In genomic region chr2:109383505-109384307, GRCh38 we compare ENCODE assay signal across 17 cellular contexts.
A peak's percentile ranks its signal among the peaks of the same experiment; 100 is the strongest.
DNase-seq lines count a peak whose midpoint lies in the region; ATAC-seq and TF ChIP-seq lines count a peak whose summit lies in the region.
"Had no signal": no experiment of that assay in that cellular context is flagged by ENCODE, and none has a peak within 500 bp of the region (broad histone marks: within the 10 kb centered on the region; RNA-seq: fewer than 3 reads in every experiment).

No MANE protein-coding gene starts in this region.

- no peak for ATAC-seq in activated naive CD8-positive, alpha-beta T cell treated with anti-CD3 and anti-CD28 coated beads, Interleukin-2, amount 10 ng/mL, durations not matched to agents 7 days and 5 days (ENCODE audit: low read depth)
- ATAC-seq in activated naive CD8-positive, alpha-beta T cell treated with anti-CD3 and anti-CD28 coated beads, Interleukin-2, amount 50 U/mL, for 24 hours = no peak
- ATAC-seq in upper lobe of right lung (no peak), GM21529 (IDR thresholded peaks at IDR 0.05; ENCODE audit: unreplicated experiment) (no peak), esophagus mucosa (no peak)
- ATAC-seq: activated T-helper 17 cell treated with anti-CD3 and anti-CD28 coated beads, Interleukin-2, amount 50 U/mL, for 72 hours; effector memory CD8-positive, alpha-beta T cell; naive thymus-derived CD4-positive, alpha-beta T cell had no signal

- peaks cover under 1% of the 10 kb centered on the region for H3K4me1 Mint-ChIP-seq in activated naive CD8-positive, alpha-beta T cell treated with anti-CD3 and anti-CD28 coated beads, Interleukin-2, amount 10 ng/mL, durations not matched to agents 7 days and 5 days
- no peaks in the 10 kb centered on the region for H3K4me1 Mint-ChIP-seq in activated naive CD8-positive, alpha-beta T cell treated with anti-CD3 and anti-CD28 coated beads, Interleukin-2, amount 50 U/mL, for 24 hours
- peaks cover 74% of the 10 kb centered on the region for H3K4me1 Mint-ChIP-seq in nephron progenitor cell
- H3K4me1 Mint-ChIP-seq: activated T-helper 17 cell treated with anti-CD3 and anti-CD28 coated beads, Interleukin-2, amount 50 U/mL, for 72 hours; CD8-positive, alpha-beta memory T cell had no signal

- DNase-seq in activated naive CD8-positive, alpha-beta T cell treated with anti-CD3 and anti-CD28 coated beads, Interleukin-2, amount 10 ng/mL, durations not matched to agents 7 days and 5 days = peak; percentile 4
- no peak for DNase-seq in activated naive CD8-positive, alpha-beta T cell treated with anti-CD3 and anti-CD28 coated beads, Interleukin-2, amount 50 U/mL, for 24 hours
- DNase-seq in coronary artery (ENCODE audit: low spot score) = peak; percentile 35
- no peak for DNase-seq in nephron progenitor cell
- DNase-seq in upper lobe of right lung = peak; percentile 28
- no peak for DNase-seq in AG08396 (ENCODE audit: low spot score)
- DNase-seq: central memory CD4-positive, alpha-beta T cell; effector memory CD8-positive, alpha-beta T cell; NCI-H526; stimulated activated CD4-positive, alpha-beta T cell treated with anti-CD3 and anti-CD28 coated beads, Interleukin-4, amount 100 ng/mL, for 4 hours had no signal

- H3K36me3 ChIP-seq in upper lobe of right lung = no peaks in the 10 kb centered on the region
- H3K36me3 ChIP-seq: SJCRH30, vagina had no signal

- no peak for TF ChIP-seq CTCF in coronary artery (IDR thresholded peaks at IDR 0.05)
- TF ChIP-seq CTCF in nephron progenitor cell (IDR thresholded peaks at IDR 0.05) = no peak
- TF ChIP-seq CTCF in upper lobe of right lung (IDR thresholded peaks at IDR 0.05) = no peak

- H3K4me3 Mint-ChIP-seq in activated naive CD8-positive, alpha-beta T cell treated with anti-CD3 and anti-CD28 coated beads, Interleukin-2, amount 10 ng/mL, durations not matched to agents 7 days and 5 days = no peak overlapping the region
- H3K4me3 Mint-ChIP-seq in activated naive CD8-positive, alpha-beta T cell treated with anti-CD3 and anti-CD28 coated beads, Interleukin-2, amount 50 U/mL, for 24 hours = no peak overlapping the region
- peak overlapping the region; percentile 47 for H3K4me3 Mint-ChIP-seq in nephron progenitor cell
- H3K4me3 Mint-ChIP-seq: activated T-helper 17 cell treated with anti-CD3 and anti-CD28 coated beads, Interleukin-2, amount 50 U/mL, for 72 hours; CD8-positive, alpha-beta memory T cell; effector memory CD8-positive, alpha-beta T cell; naive thymus-derived CD4-positive, alpha-beta T cell had no signal

- no peaks in the 10 kb centered on the region for H3K9me3 Mint-ChIP-seq in activated naive CD8-positive, alpha-beta T cell treated with anti-CD3 and anti-CD28 coated beads, Interleukin-2, amount 10 ng/mL, durations not matched to agents 7 days and 5 days
- H3K9me3 Mint-ChIP-seq in activated naive CD8-positive, alpha-beta T cell treated with anti-CD3 and anti-CD28 coated beads, Interleukin-2, amount 50 U/mL, for 24 hours = no peaks in the 10 kb centered on the region
- H3K9me3 Mint-ChIP-seq in nephron progenitor cell = no peaks in the 10 kb centered on the region
- H3K9me3 Mint-ChIP-seq: activated T-helper 17 cell treated with anti-CD3 and anti-CD28 coated beads, Interleukin-2, amount 50 U/mL, for 72 hours; CD8-positive, alpha-beta memory T cell; effector memory CD8-positive, alpha-beta T cell had no signal

- H3K27ac Mint-ChIP-seq in activated naive CD8-positive, alpha-beta T cell treated with anti-CD3 and anti-CD28 coated beads, Interleukin-2, amount 10 ng/mL, durations not matched to agents 7 days and 5 days = no peak overlapping the region
- H3K27ac Mint-ChIP-seq in activated naive CD8-positive, alpha-beta T cell treated with anti-CD3 and anti-CD28 coated beads, Interleukin-2, amount 50 U/mL, for 24 hours = no peak overlapping the region
- peak overlapping the region; percentile 77 for H3K27ac Mint-ChIP-seq in nephron progenitor cell
- H3K27ac Mint-ChIP-seq: activated T-helper 17 cell treated with anti-CD3 and anti-CD28 coated beads, Interleukin-2, amount 50 U/mL, for 72 hours; CD8-positive, alpha-beta memory T cell had no signal

- H3K4me3 ChIP-seq in coronary artery (no peak overlapping the region), upper lobe of right lung (no peak overlapping the region)
- H3K4me3 ChIP-seq: SJCRH30, vagina had no signal

- intact Hi-C loops in upper lobe of right lung (cut with DNase I) = no loop called here

- no peaks in the 10 kb centered on the region for H3K9me3 ChIP-seq in upper lobe of right lung
- H3K9me3 ChIP-seq: SJCRH30, vagina had no signal

- no peaks in the 10 kb centered on the region for H3K27me3 Mint-ChIP-seq in activated naive CD8-positive, alpha-beta T cell treated with anti-CD3 and anti-CD28 coated beads, Interleukin-2, amount 10 ng/mL, durations not matched to agents 7 days and 5 days
- no peaks in the 10 kb centered on the region for H3K27me3 Mint-ChIP-seq in activated naive CD8-positive, alpha-beta T cell treated with anti-CD3 and anti-CD28 coated beads, Interleukin-2, amount 50 U/mL, for 24 hours
- peaks cover 2% of the 10 kb centered on the region for H3K27me3 Mint-ChIP-seq in nephron progenitor cell (ENCODE audit: low read depth, poor library complexity)
- H3K27me3 Mint-ChIP-seq: activated T-helper 17 cell treated with anti-CD3 and anti-CD28 coated beads, Interleukin-2, amount 50 U/mL, for 72 hours; CD8-positive, alpha-beta memory T cell; naive thymus-derived CD4-positive, alpha-beta T cell had no signal

- H3K36me3 Mint-ChIP-seq in activated naive CD8-positive, alpha-beta T cell treated with anti-CD3 and anti-CD28 coated beads, Interleukin-2, amount 10 ng/mL, durations not matched to agents 7 days and 5 days = no peaks in the 10 kb centered on the region
- H3K36me3 Mint-ChIP-seq in activated naive CD8-positive, alpha-beta T cell treated with anti-CD3 and anti-CD28 coated beads, Interleukin-2, amount 50 U/mL, for 24 hours (ENCODE audit: low read depth) = no peaks in the 10 kb centered on the region
- no peaks in the 10 kb centered on the region for H3K36me3 Mint-ChIP-seq in nephron progenitor cell (ENCODE audit: low read depth)
- H3K36me3 Mint-ChIP-seq: CD8-positive, alpha-beta memory T cell had no signal

- H3K27me3 ChIP-seq in upper lobe of right lung = no peaks in the 10 kb centered on the region
- H3K27me3 ChIP-seq: SJCRH30, vagina had no signal

- peaks cover 15% of the 10 kb centered on the region for H3K4me1 ChIP-seq in upper lobe of right lung

- POLR2A ChIA-PET in activated naive CD8-positive, alpha-beta T cell treated with anti-CD3 and anti-CD28 coated beads, Interleukin-2, amount 10 ng/mL, durations not matched to agents 7 days and 5 days (lab: Charles Lee) = no interaction called here

- peak overlapping the region; percentile 14 to 72 for H3K27ac ChIP-seq in coronary artery
- H3K27ac ChIP-seq in upper lobe of right lung = no peak overlapping the region
- H3K27ac ChIP-seq: SJCRH30, vagina had no signal

Comparison
In these comparisons a context has a peak if more than half of its experiments do, and no peak if none do; other contexts are left out.
1. DNase-seq: peak in activated naive CD8-positive, alpha-beta T cell treated with anti-CD3 and anti-CD28 coated beads, Interleukin-2, amount 10 ng/mL, durations not matched to agents 7 days and 5 days (single experiment), coronary artery (single experiment) and upper lobe of right lung (single experiment); none in activated naive CD8-positive, alpha-beta T cell treated with anti-CD3 and anti-CD28 coated beads, Interleukin-2, amount 50 U/mL, for 24 hours (single experiment), nephron progenitor cell (single experiment) and AG08396 (single experiment).